8 cellular contexts compared by ENCODE assay signal in the genomic region with DNA sequence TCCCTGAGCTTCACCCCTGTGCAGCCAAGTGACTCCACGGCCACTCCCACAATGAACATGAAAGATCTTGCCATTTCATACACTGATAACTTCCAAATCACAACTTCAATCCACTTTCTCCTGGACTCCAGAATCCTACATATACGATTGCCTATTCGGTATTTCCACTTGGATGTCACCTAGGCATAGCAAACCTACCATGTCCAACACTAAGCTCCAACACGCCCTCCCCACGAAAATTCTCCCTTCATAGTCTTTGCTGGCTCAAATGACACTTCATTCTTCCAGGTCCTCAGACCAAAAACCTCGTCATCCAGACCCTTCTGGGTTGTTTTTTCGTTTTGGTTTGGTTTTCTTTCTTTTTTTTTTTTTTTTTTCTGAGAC. TPM values are rescaled to one million over a fixed set of nuclear protein-coding genes. Genes with fewer than 3 reads are reported as not detected.
DNase-seq lines count a peak whose midpoint lies in the region; ATAC-seq and TF ChIP-seq lines count a peak whose summit lies in the region.

No MANE protein-coding gene starts in this region.

- CTCF ChIA-PET in HEK293 (lab: Yijun Ruan, JAX): interaction anchor here (0.6 to 4.9 kb wide), 30 partner anchors 8 to 225 kb away, joined by 3 to 37 read pairs (median 5); a partner anchor contains a TSS

- no peaks in the 10 kb centered on the region for H3K9me3 Mint-ChIP-seq in activated T-helper 1 cell treated with anti-CD3 and anti-CD28 coated beads, Interleukin-12 subunit alpha, Interleukin-12 subunit beta, Interleukin-2, Interleukin-4 antibody, amounts not matched to agents 30 ng/mL and 10 ng/mL and 1 ng/mL, durations not matched to agents 14 hours and 24 hours and 36 hours
- H3K9me3 Mint-ChIP-seq in stimulated activated effector memory CD8-positive, alpha-beta T cell treated with anti-CD3 and anti-CD28 coated beads, Interleukin-12 subunit alpha, Interleukin-12 subunit beta, amount 100 ng/mL, for 72 hours: no peaks in the 10 kb centered on the region

- peaks cover 4% of the 10 kb centered on the region for H3K36me3 Mint-ChIP-seq in activated T-helper 1 cell treated with anti-CD3 and anti-CD28 coated beads, Interleukin-12 subunit alpha, Interleukin-12 subunit beta, Interleukin-2, Interleukin-4 antibody, amounts not matched to agents 30 ng/mL and 10 ng/mL and 1 ng/mL, durations not matched to agents 14 hours and 24 hours and 36 hours (ENCODE audit: low read depth)
- peaks cover 1% of the 10 kb centered on the region for H3K36me3 Mint-ChIP-seq in stimulated activated effector memory CD8-positive, alpha-beta T cell treated with anti-CD3 and anti-CD28 coated beads, Interleukin-12 subunit alpha, Interleukin-12 subunit beta, amount 100 ng/mL, for 72 hours

- H3K27ac Mint-ChIP-seq in activated T-helper 1 cell treated with anti-CD3 and anti-CD28 coated beads, Interleukin-12 subunit alpha, Interleukin-12 subunit beta, Interleukin-2, Interleukin-4 antibody, amounts not matched to agents 30 ng/mL and 10 ng/mL and 1 ng/mL, durations not matched to agents 14 hours and 24 hours and 36 hours: peak overlapping the region; percentile 96
- peak overlapping the region; percentile 89 for H3K27ac Mint-ChIP-seq in stimulated activated effector memory CD8-positive, alpha-beta T cell treated with anti-CD3 and anti-CD28 coated beads, Interleukin-12 subunit alpha, Interleukin-12 subunit beta, amount 100 ng/mL, for 72 hours

- intact Hi-C loops in activated T-helper 1 cell treated with anti-CD3 and anti-CD28 coated beads, Interleukin-12 subunit alpha, Interleukin-12 subunit beta, Interleukin-2, Interleukin-4 antibody, amounts not matched to agents 30 ng/mL and 10 ng/mL and 1 ng/mL, durations not matched to agents 14 hours and 24 hours and 36 hours (cut with micrococcal nuclease): loop anchor here (1.0 to 2.0 kb wide), 7 partner anchors 16 to 158 kb away; a partner anchor contains a TSS

- no peak for DNase-seq in activated T-helper 1 cell treated with anti-CD3 and anti-CD28 coated beads, Interleukin-12 subunit alpha, Interleukin-12 subunit beta, Interleukin-2, Interleukin-4 antibody, amounts not matched to agents 30 ng/mL and 10 ng/mL and 1 ng/mL, durations not matched to agents 14 hours and 24 hours and 36 hours (ENCODE audit: low spot score)
- DNase-seq in stimulated activated effector memory CD8-positive, alpha-beta T cell treated with anti-CD3 and anti-CD28 coated beads, Interleukin-12 subunit alpha, Interleukin-12 subunit beta, amount 100 ng/mL, for 72 hours (ENCODE audit: low spot score in 2 of 2): no peak
- no peak for DNase-seq in G401 (ENCODE audit: low spot score)
- no peak for DNase-seq in CD1c-positive myeloid dendritic cell (ENCODE audit: extremely low spot score)

- in situ Hi-C loops in G401 (cut with HindIII; ENCODE audit: low sequenced_read_pairs): no loop called here

- H3K4me3 ChIP-seq in HEK293 (ENCODE audit: low read depth, low read length) (peak overlapping the region; percentile 62), iPS-11a (ENCODE audit: low read depth, low read length) (peak overlapping the region; percentile 69)

- H3K4me3 Mint-ChIP-seq in activated T-helper 1 cell treated with anti-CD3 and anti-CD28 coated beads, Interleukin-12 subunit alpha, Interleukin-12 subunit beta, Interleukin-2, Interleukin-4 antibody, amounts not matched to agents 30 ng/mL and 10 ng/mL and 1 ng/mL, durations not matched to agents 14 hours and 24 hours and 36 hours: peak overlapping the region; percentile 85
- peak overlapping the region; percentile 80 for H3K4me3 Mint-ChIP-seq in stimulated activated effector memory CD8-positive, alpha-beta T cell treated with anti-CD3 and anti-CD28 coated beads, Interleukin-12 subunit alpha, Interleukin-12 subunit beta, amount 100 ng/mL, for 72 hours

- peak overlapping the region; percentile 96 for H3K27ac ChIP-seq in HEK293 (ENCODE audit: extremely low read depth, low read depth, low read length)

- H3K27me3 Mint-ChIP-seq in activated T-helper 1 cell treated with anti-CD3 and anti-CD28 coated beads, Interleukin-12 subunit alpha, Interleukin-12 subunit beta, Interleukin-2, Interleukin-4 antibody, amounts not matched to agents 30 ng/mL and 10 ng/mL and 1 ng/mL, durations not matched to agents 14 hours and 24 hours and 36 hours (ENCODE audit: insufficient read depth): peaks cover 40% of the 10 kb centered on the region

- H3K9me3 ChIP-seq in HEK293 (ENCODE audit: control insufficient read depth, insufficient read depth, low read depth, low read length): no peaks in the 10 kb centered on the region

- H3K4me1 Mint-ChIP-seq in activated T-helper 1 cell treated with anti-CD3 and anti-CD28 coated beads, Interleukin-12 subunit alpha, Interleukin-12 subunit beta, Interleukin-2, Interleukin-4 antibody, amounts not matched to agents 30 ng/mL and 10 ng/mL and 1 ng/mL, durations not matched to agents 14 hours and 24 hours and 36 hours (ENCODE audit: low read depth): peaks cover 32% of the 10 kb centered on the region
- peaks cover 20% of the 10 kb centered on the region for H3K4me1 Mint-ChIP-seq in stimulated activated effector memory CD8-positive, alpha-beta T cell treated with anti-CD3 and anti-CD28 coated beads, Interleukin-12 subunit alpha, Interleukin-12 subunit beta, amount 100 ng/mL, for 72 hours

- no peak for ATAC-seq in stimulated activated effector memory CD8-positive, alpha-beta T cell treated with anti-CD3 and anti-CD28 coated beads, Interleukin-12 subunit alpha, Interleukin-12 subunit beta, amount 100 ng/mL, for 72 hours
- ATAC-seq in GM18498 (IDR thresholded peaks at IDR 0.05; ENCODE audit: unreplicated experiment) (no peak), HG02571 (IDR thresholded peaks at IDR 0.05; ENCODE audit: unreplicated experiment) (no peak)

- no peak for TF ChIP-seq CTCF in HEK293 (tag by site-specific recombination; IDR thresholded peaks at IDR 0.05)

- POLR2A ChIA-PET in HEK293 (lab: Yijun Ruan, JAX): interaction anchor here (0.6 to 3.8 kb wide), 23 partner anchors 8 to 205 kb away, joined by 3 to 31 read pairs (median 5); a partner anchor contains a TSS

- H3K36me3 ChIP-seq in HEK293 (ENCODE audit: control insufficient read depth in 2 of 2, insufficient read depth in 1 of 2, low read length in 2 of 2): no peaks in the 10 kb centered on the region

- peaks cover 4% of the 10 kb centered on the region for H3K4me1 ChIP-seq in HEK293 (ENCODE audit: control insufficient read depth, insufficient read depth, low read length)

TF ChIP-seq in HEK293, 187 proteins besides CTCF, POLR2A, EP300 and RAD21:
- TF ChIP-seq ZBTB17 (tag by site-specific recombination; IDR thresholded peaks at IDR 0.05) (peak; percentile 96), ZNF16 (tag by site-specific recombination; IDR thresholded peaks at IDR 0.05; ENCODE audit: low read depth) (no peak), ZNF521 (tag by site-specific recombination; IDR thresholded peaks at IDR 0.05) (no peak), ZNF610 (tag by site-specific recombination; IDR thresholded peaks at IDR 0.05; ENCODE audit: borderline replicate concordance) (no peak), ZNF654 (tag by site-specific recombination; IDR thresholded peaks at IDR 0.05; ENCODE audit: low read depth) (no peak), ZNF600 (tag by site-specific recombination; IDR thresholded peaks at IDR 0.05) (0 out of 2 replicates have a peak, but pooled peaks have one; percentile 6), ZNF354C (tag by site-specific recombination; IDR thresholded peaks at IDR 0.05; ENCODE audit: borderline replicate concordance, low read depth) (no peak), ZBTB48 (tag by site-specific recombination; IDR thresholded peaks at IDR 0.05) (no peak), SETDB1 (IDR thresholded peaks at IDR 0.05; ENCODE audit: insufficient read length, low read length) (no peak), ZEB2 (tag by site-specific recombination; IDR thresholded peaks at IDR 0.05) (no peak)

RNA-seq across cellular contexts. Expression of a gene that starts 1.9 kb away (rescaled TPM):
- total RNA-seq in activated T-helper 1 cell treated with anti-CD3 and anti-CD28 coated beads, Interleukin-12 subunit alpha, Interleukin-12 subunit beta, Interleukin-2, Interleukin-4 antibody, amounts not matched to agents 30 ng/mL and 10 ng/mL and 1 ng/mL, durations not matched to agents 14 hours and 24 hours and 36 hours: not detected in 2 replicates
- total RNA-seq in G401 (2014; rRNA removed; shearing (Covaris generic)): not detected in 2 replicates

RNA-seq across cellular contexts. Expression of a gene that starts 4.5 kb away (rescaled TPM):
- not detected in 2 replicates for total RNA-seq in activated T-helper 1 cell treated with anti-CD3 and anti-CD28 coated beads, Interleukin-12 subunit alpha, Interleukin-12 subunit beta, Interleukin-2, Interleukin-4 antibody, amounts not matched to agents 30 ng/mL and 10 ng/mL and 1 ng/mL, durations not matched to agents 14 hours and 24 hours and 36 hours
- not detected in 2 replicates for total RNA-seq in G401 (2014; rRNA removed; shearing (Covaris generic))

RNA-seq across cellular contexts. Expression of a gene that starts 5.3 kb away (rescaled TPM):
- 205 and 208 TPM in 2 replicates for total RNA-seq in activated T-helper 1 cell treated with anti-CD3 and anti-CD28 coated beads, Interleukin-12 subunit alpha, Interleukin-12 subunit beta, Interleukin-2, Interleukin-4 antibody, amounts not matched to agents 30 ng/mL and 10 ng/mL and 1 ng/mL, durations not matched to agents 14 hours and 24 hours and 36 hours
- total RNA-seq in G401 (2014; rRNA removed; shearing (Covaris generic)): 390 and 445 TPM in 2 replicates

RNA-seq across cellular contexts. Expression of a gene that starts 16.3 kb away (rescaled TPM):
- 16.7 and 22.2 TPM in 2 replicates for total RNA-seq in activated T-helper 1 cell treated with anti-CD3 and anti-CD28 coated beads, Interleukin-12 subunit alpha, Interleukin-12 subunit beta, Interleukin-2, Interleukin-4 antibody, amounts not matched to agents 30 ng/mL and 10 ng/mL and 1 ng/mL, durations not matched to agents 14 hours and 24 hours and 36 hours
- total RNA-seq in G401 (2014; rRNA removed; shearing (Covaris generic)): 20.9 and 28.4 TPM in 2 replicates
